Comparison of ENCODE assay signal across 3 cellular contexts in the genomic region with DNA sequence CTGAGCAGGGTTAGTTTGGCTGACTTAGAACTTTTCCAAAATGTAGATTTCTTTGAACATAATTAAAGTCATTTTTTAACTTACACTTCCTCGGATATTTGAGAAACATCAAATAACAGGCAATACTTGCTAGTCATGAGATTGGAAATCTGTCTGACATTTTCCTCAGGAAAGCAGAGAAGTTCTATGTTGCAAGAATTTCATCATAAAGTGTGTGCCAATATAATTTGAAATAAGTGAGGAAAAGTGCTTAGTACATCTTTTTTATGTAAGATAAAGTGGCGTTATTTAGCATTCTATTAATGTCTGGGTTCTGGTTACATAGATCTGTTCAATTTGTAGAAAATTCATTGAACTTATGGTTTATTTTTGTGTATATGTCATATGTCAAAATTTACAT.
TF ChIP-seq lines count a peak whose summit lies in the region.

No MANE protein-coding gene starts in this region.

TF ChIP-seq in A549, 52 proteins besides CTCF, POLR2A, EP300 and RAD21:
- TF ChIP-seq PHF8 (IDR thresholded peaks at IDR 0.05; ENCODE audit: borderline replicate concordance, low read depth) (no peak), CHD4 (IDR thresholded peaks at IDR 0.05; ENCODE audit: borderline replicate concordance) (no peak), CEBPB (IDR thresholded peaks at IDR 0.05) (peak; percentile 53 to 73; a peak in 2 of 4 replicates), HOXB5 (CRISPR knock-in tag; IDR thresholded peaks at IDR 0.05) (no peak), HEYL (CRISPR knock-in tag; IDR thresholded peaks at IDR 0.05) (no peak), CBX2 (IDR thresholded peaks at IDR 0.05; ENCODE audit: borderline replicate concordance, low read depth) (no peak), KDM1A (IDR thresholded peaks at IDR 0.05; ENCODE audit: low read depth) (no peak), HDAC2 (IDR thresholded peaks at IDR 0.05) (no peak), RFX5 (IDR thresholded peaks at IDR 0.05) (no peak), MAFK (IDR thresholded peaks at IDR 0.05; ENCODE audit: partially characterized antibody) (peak; percentile 57), TFCP2L1 (CRISPR knock-in tag; IDR thresholded peaks at IDR 0.05) (no peak)
- TF ChIP-seq, protein P1, sequence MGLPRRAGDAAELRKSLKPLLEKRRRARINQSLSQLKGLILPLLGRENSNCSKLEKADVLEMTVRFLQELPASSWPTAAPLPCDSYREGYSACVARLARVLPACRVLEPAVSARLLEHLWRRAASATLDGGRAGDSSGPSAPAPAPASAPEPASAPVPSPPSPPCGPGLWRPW (IDR thresholded peaks at IDR 0.05) = no peak; the same call in 1 of the 2 replicates
- TF ChIP-seq, protein P2, sequence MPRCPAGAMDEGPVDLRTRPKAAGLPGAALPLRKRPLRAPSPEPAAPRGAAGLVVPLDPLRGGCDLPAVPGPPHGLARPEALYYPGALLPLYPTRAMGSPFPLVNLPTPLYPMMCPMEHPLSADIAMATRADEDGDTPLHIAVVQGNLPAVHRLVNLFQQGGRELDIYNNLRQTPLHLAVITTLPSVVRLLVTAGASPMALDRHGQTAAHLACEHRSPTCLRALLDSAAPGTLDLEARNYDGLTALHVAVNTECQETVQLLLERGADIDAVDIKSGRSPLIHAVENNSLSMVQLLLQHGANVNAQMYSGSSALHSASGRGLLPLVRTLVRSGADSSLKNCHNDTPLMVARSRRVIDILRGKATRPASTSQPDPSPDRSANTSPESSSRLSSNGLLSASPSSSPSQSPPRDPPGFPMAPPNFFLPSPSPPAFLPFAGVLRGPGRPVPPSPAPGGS (IDR thresholded peaks at IDR 0.05) = no peak
TF ChIP-seq in A549: peak in this region for 2.

TF ChIP-seq in GM23338, 12 proteins besides CTCF, POLR2A, EP300 and RAD21 (continues in another document):
- TF ChIP-seq NANOG (IDR thresholded peaks at IDR 0.05; ENCODE audit: borderline replicate concordance) = no peak
- no peak for TF ChIP-seq EZH2 (IDR thresholded peaks at IDR 0.05; ENCODE audit: low read depth, unreplicated experiment)
- TF ChIP-seq, protein P3, sequence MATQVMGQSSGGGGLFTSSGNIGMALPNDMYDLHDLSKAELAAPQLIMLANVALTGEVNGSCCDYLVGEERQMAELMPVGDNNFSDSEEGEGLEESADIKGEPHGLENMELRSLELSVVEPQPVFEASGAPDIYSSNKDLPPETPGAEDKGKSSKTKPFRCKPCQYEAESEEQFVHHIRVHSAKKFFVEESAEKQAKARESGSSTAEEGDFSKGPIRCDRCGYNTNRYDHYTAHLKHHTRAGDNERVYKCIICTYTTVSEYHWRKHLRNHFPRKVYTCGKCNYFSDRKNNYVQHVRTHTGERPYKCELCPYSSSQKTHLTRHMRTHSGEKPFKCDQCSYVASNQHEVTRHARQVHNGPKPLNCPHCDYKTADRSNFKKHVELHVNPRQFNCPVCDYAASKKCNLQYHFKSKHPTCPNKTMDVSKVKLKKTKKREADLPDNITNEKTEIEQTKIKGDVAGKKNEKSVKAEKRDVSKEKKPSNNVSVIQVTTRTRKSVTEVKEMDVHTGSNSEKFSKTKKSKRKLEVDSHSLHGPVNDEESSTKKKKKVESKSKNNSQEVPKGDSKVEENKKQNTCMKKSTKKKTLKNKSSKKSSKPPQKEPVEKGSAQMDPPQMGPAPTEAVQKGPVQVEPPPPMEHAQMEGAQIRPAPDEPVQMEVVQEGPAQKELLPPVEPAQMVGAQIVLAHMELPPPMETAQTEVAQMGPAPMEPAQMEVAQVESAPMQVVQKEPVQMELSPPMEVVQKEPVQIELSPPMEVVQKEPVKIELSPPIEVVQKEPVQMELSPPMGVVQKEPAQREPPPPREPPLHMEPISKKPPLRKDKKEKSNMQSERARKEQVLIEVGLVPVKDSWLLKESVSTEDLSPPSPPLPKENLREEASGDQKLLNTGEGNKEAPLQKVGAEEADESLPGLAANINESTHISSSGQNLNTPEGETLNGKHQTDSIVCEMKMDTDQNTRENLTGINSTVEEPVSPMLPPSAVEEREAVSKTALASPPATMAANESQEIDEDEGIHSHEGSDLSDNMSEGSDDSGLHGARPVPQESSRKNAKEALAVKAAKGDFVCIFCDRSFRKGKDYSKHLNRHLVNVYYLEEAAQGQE (IDR thresholded peaks at IDR 0.05; ENCODE audit: unreplicated experiment) = no peak
- TF ChIP-seq, protein P4, sequence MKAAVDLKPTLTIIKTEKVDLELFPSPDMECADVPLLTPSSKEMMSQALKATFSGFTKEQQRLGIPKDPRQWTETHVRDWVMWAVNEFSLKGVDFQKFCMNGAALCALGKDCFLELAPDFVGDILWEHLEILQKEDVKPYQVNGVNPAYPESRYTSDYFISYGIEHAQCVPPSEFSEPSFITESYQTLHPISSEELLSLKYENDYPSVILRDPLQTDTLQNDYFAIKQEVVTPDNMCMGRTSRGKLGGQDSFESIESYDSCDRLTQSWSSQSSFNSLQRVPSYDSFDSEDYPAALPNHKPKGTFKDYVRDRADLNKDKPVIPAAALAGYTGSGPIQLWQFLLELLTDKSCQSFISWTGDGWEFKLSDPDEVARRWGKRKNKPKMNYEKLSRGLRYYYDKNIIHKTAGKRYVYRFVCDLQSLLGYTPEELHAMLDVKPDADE (IDR thresholded peaks at IDR 0.05) = no peak

TF ChIP-seq in liver, 16 proteins besides CTCF, POLR2A, EP300 and RAD21:
- TF ChIP-seq RXRA (IDR thresholded peaks at IDR 0.05) (peak in 1 of 2 donors; percentile 25), GABPA (IDR thresholded peaks at IDR 0.05 in 1 of 2, conservative IDR thresholded peaks at IDR 0.05 in 1 of 2) (no peak), HNF4G (IDR thresholded peaks at IDR 0.05) (no peak), YY1 (IDR thresholded peaks at IDR 0.05) (peak; percentile 28), HNF4A (conservative IDR thresholded peaks at IDR 0.05) (peak; percentile 16 to 22), NR2F2 (IDR thresholded peaks at IDR 0.05) (no peak), JUND (IDR thresholded peaks at IDR 0.05) (peak in 1 of 2 donors; percentile 15)
- TF ChIP-seq, protein P5, sequence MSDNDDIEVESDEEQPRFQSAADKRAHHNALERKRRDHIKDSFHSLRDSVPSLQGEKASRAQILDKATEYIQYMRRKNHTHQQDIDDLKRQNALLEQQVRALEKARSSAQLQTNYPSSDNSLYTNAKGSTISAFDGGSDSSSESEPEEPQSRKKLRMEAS (IDR thresholded peaks at IDR 0.05) = peak; percentile 48
- TF ChIP-seq, protein P6, sequence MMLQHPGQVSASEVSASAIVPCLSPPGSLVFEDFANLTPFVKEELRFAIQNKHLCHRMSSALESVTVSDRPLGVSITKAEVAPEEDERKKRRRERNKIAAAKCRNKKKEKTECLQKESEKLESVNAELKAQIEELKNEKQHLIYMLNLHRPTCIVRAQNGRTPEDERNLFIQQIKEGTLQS (IDR thresholded peaks at IDR 0.05) = peak; percentile 67
TF ChIP-seq in liver: peak in this region for 6.
